22 cellular contexts compared by ENCODE assay signal in genomic region chr18:62857278-62857976, GRCh38.
"Had no signal": no experiment of that assay in that cellular context is flagged by ENCODE, and none has a peak within 500 bp of the region (broad histone marks: within the 10 kb centered on the region; RNA-seq: fewer than 3 reads in every experiment).

No MANE protein-coding gene starts in this region.

- H3K27ac Mint-ChIP-seq: activated CD8-positive, alpha-beta T cell treated with anti-CD3 and anti-CD28 coated beads for 36 hours; dendritic cell treated with granulocyte-macrophage colony-stimulating factor and Interleukin-4, amounts not matched to agents 40 ng/mL and 50 ng/mL, for 4 days; neural progenitor cell; stimulated activated naive CD8-positive, alpha-beta T cell treated with anti-CD3 and anti-CD28 coated beads, Interleukin-15, Interleukin-2, amounts not matched to agents 100 ng/mL and 50 ng/mL, for 24 hours had no signal

- H3K27ac ChIP-seq: ascending aorta, breast epithelium, gastrocnemius medialis, left lung, neural progenitor cell, prostate gland, skin epidermis, suprapubic skin had no signal

- H3K27me3 Mint-ChIP-seq: activated CD8-positive, alpha-beta T cell treated with anti-CD3 and anti-CD28 coated beads for 36 hours; dendritic cell treated with granulocyte-macrophage colony-stimulating factor and Interleukin-4, amounts not matched to agents 40 ng/mL and 50 ng/mL, for 4 days; stimulated activated naive CD8-positive, alpha-beta T cell treated with anti-CD3 and anti-CD28 coated beads, Interleukin-15, Interleukin-2, amounts not matched to agents 100 ng/mL and 50 ng/mL, for 24 hours had no signal

- H2AFZ ChIP-seq: neural progenitor cell had no signal

- H3K4me3 Mint-ChIP-seq: activated CD8-positive, alpha-beta T cell treated with anti-CD3 and anti-CD28 coated beads for 36 hours; dendritic cell treated with granulocyte-macrophage colony-stimulating factor and Interleukin-4, amounts not matched to agents 40 ng/mL and 50 ng/mL, for 4 days; neural progenitor cell; stimulated activated naive CD8-positive, alpha-beta T cell treated with anti-CD3 and anti-CD28 coated beads, Interleukin-15, Interleukin-2, amounts not matched to agents 100 ng/mL and 50 ng/mL, for 24 hours had no signal

- H3K9me3 Mint-ChIP-seq: activated CD8-positive, alpha-beta T cell treated with anti-CD3 and anti-CD28 coated beads for 36 hours; dendritic cell treated with granulocyte-macrophage colony-stimulating factor and Interleukin-4, amounts not matched to agents 40 ng/mL and 50 ng/mL, for 4 days; neural progenitor cell; stimulated activated naive CD8-positive, alpha-beta T cell treated with anti-CD3 and anti-CD28 coated beads, Interleukin-15, Interleukin-2, amounts not matched to agents 100 ng/mL and 50 ng/mL, for 24 hours had no signal

- ATAC-seq: activated CD8-positive, alpha-beta T cell treated with anti-CD3 and anti-CD28 coated beads for 36 hours; esophagus mucosa; gastrocnemius medialis; left lung; right cardiac atrium had no signal

- H3K9ac ChIP-seq: neural progenitor cell had no signal

- H3K9me3 ChIP-seq: ascending aorta, breast epithelium, gastrocnemius medialis, left lung, prostate gland, suprapubic skin had no signal

- DNase-seq: activated CD4-positive, alpha-beta T cell treated with anti-CD3 and anti-CD28 coated beads for 48 hours; activated CD4-positive, CD25-positive, alpha-beta regulatory T cell; activated CD8-positive, alpha-beta T cell treated with anti-CD3 and anti-CD28 coated beads for 36 hours; activated effector memory CD4-positive, alpha-beta T cell treated with anti-CD3 and anti-CD28 coated beads, Interleukin-2, amount 50 U/mL, for 16 hours; activated naive CD4-positive, alpha-beta T cell treated with anti-CD3 and anti-CD28 coated beads, Interleukin-2, amount 50 U/mL, for 16 hours; activated T-cell treated with anti-CD3 and anti-CD28 coated beads, Interleukin-2, amount 50 U/mL, for 1 hour; effector CD8-positive, alpha-beta T cell; gastrocnemius medialis; head of caudate nucleus; kidney; left lung; right cardiac atrium; trophoblast cell had no signal

- H3K4me2 ChIP-seq: neural progenitor cell had no signal

- H3K27me3 ChIP-seq: ascending aorta, breast epithelium, gastrocnemius medialis, left lung, neural progenitor cell, suprapubic skin had no signal

- H3K4me1 Mint-ChIP-seq: neural progenitor cell had no signal

- H3K4me1 ChIP-seq: ascending aorta, breast epithelium, neural progenitor cell, prostate gland, suprapubic skin had no signal
